9 cellular contexts compared by ENCODE assay signal in the genomic region with DNA sequence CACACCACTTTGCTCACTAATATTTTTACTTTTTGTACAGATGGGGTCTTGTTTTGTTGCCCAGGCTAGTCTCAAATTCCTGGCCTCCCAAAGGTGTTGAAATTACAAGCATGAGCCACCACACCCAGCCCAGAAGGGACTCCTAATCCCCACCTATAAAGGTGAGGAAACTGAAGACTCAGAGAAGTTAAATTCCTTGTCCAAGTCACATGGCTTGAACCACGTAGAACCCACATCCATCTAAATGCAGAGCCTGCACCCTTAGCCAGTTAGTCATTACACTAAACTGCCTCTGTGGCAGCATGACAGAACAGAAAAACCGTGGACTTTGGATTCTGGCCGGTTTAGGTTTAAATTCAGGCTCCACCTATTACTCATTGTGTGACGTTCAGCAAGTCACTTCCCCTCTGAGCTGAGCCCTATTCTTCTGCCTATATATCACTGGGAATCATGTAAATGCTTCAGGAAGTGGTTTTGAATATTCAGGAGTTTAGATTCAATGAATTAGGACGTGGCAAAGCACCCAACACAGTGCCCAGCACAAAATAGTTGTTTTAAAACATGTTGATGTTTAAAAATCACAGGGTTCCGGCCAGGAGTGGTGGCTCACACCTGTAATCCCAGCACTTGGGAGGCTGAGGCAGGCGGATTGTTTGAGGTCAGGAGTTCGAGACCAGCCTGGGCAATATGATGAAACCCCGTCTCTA. TPM values are rescaled to one million over a fixed set of nuclear protein-coding genes. Genes with fewer than 3 reads are reported as not detected.
DNase-seq lines count a peak whose midpoint lies in the region; ATAC-seq lines count a peak whose summit lies in the region.
"Had no signal": no experiment of that assay in that cellular context is flagged by ENCODE, and none has a peak within 500 bp of the region (broad histone marks: within the 10 kb centered on the region; RNA-seq: fewer than 3 reads in every experiment).

No MANE protein-coding gene starts in this region.

- peaks cover 19% of the 10 kb centered on the region for H3K4me1 ChIP-seq in adipocyte (ENCODE audit: control insufficient read depth, insufficient read depth, low read length)

- H3K36me3 ChIP-seq in adipocyte (ENCODE audit: control insufficient read depth, insufficient read depth, low read length, severe bottlenecking), result no peaks in the 10 kb centered on the region

- DNase-seq in Caki2 (ENCODE audit: low read depth) (peak; percentile 95), HuH-7.5 (ENCODE audit: low spot score) (peak; percentile 72), adipocyte (ENCODE audit: low read depth) (peak; percentile 79), left kidney (ENCODE audit: low read depth, low spot score) (peak; percentile 73), NCI-H1417 treated with DMSO at 0.1 percent for 48 hours (lab: John Stamatoyannopoulos, UW) (no peak), NCI-H1694 treated with DMSO at 0.1 percent for 48 hours (lab: John Stamatoyannopoulos, UW) (no peak), NCI-H1092 (lab: John Stamatoyannopoulos, UW) (no peak)

- no peak for ATAC-seq in HG02759 (IDR thresholded peaks at IDR 0.05; ENCODE audit: unreplicated experiment)

- H3K27me3 ChIP-seq in adipocyte (replicated peaks; ENCODE audit: control insufficient read depth, insufficient read depth, low read length), result no peaks in the 10 kb centered on the region

- in situ Hi-C loops in Caki2 (cut with HindIII; ENCODE audit: low pct_unique_long_range_greater_than_20kb, low sequenced_read_pairs), result no loop called here

- peaks cover 3% of the 10 kb centered on the region for H3K9me3 ChIP-seq in adipocyte (ENCODE audit: control insufficient read depth, low read length)

- no peak overlapping the region for H3K9ac ChIP-seq in adipocyte (ENCODE audit: low read length)

- no peak overlapping the region for H3K4me3 ChIP-seq in adipocyte (ENCODE audit: low read length)
- H3K4me3 ChIP-seq: lung had no signal

RNA-seq across cellular contexts. Expression of a gene that starts 3.0 kb away (rescaled TPM):
- 75.6 and 89.9 TPM in 2 replicates for total RNA-seq in Caki2 (2014; rRNA removed; shearing (Covaris generic); ENCODE audit: low replicate concordance)

Comparison
In these comparisons a context has a peak if more than half of its experiments do, and no peak if none do; other contexts are left out.
1. DNase-seq: peak in Caki2 (single experiment), HuH-7.5 (single experiment), adipocyte (single experiment) and left kidney (single experiment); none in NCI-H1417 treated with DMSO at 0.1 percent for 48 hours (single experiment), NCI-H1694 treated with DMSO at 0.1 percent for 48 hours (single experiment) and NCI-H1092 (single experiment).